Comparison of ENCODE assay signal across 1 cellular context in genomic region chr17:43169561-43170139, GRCh38.
TF ChIP-seq lines count a peak whose summit lies in the region.

No MANE protein-coding gene starts in this region.

TF ChIP-seq in K562, 482 proteins besides CTCF, POLR2A, EP300 and RAD21 (continued from another document):
- TF ChIP-seq CBFA2T3 (IDR thresholded peaks at IDR 0.05) (no peak), TFAP4 (CRISPR knock-in tag; IDR thresholded peaks at IDR 0.05; ENCODE audit: borderline replicate concordance) (0 out of 2 replicates have a peak, but pooled peaks have one; percentile 6), SIN3A (IDR thresholded peaks at IDR 0.05; ENCODE audit: borderline replicate concordance in 2 of 2, control insufficient read depth in 1 of 2, low read depth in 2 of 2, low read length in 2 of 2) (peak in 1 of 2 experiments; percentile 51; a peak in 2 of 4 replicates), CBX1 (IDR thresholded peaks at IDR 0.05; ENCODE audit: low read depth) (no peak), ID3 (CRISPR knock-in tag; IDR thresholded peaks at IDR 0.05) (no peak), ID3 (tag; IDR thresholded peaks at IDR 0.05) (peak; percentile 73), ZNF395 (CRISPR knock-in tag; IDR thresholded peaks at IDR 0.05) (no peak), MCM2 (IDR thresholded peaks at IDR 0.05; ENCODE audit: low read depth) (no peak), ZNF764 (CRISPR knock-in tag; IDR thresholded peaks at IDR 0.05; ENCODE audit: low read depth) (no peak)
